Comparison of ENCODE assay signal across 25 cellular contexts in genomic region chr1:92721886-92722285, GRCh38.
"Had no signal": no experiment of that assay in that cellular context is flagged by ENCODE, and none has a peak within 500 bp of the region (broad histone marks: within the 10 kb centered on the region; RNA-seq: fewer than 3 reads in every experiment).

No MANE protein-coding gene starts in this region.

- H3K36me3 ChIP-seq: esophagus squamous epithelium, gastrocnemius medialis, lower lobe of right lung had no signal

- H3K27ac Mint-ChIP-seq: mesothelial cell of epicardium, naive B cell had no signal

- H3K27me3 Mint-ChIP-seq: naive B cell had no signal

- H3K27me3 ChIP-seq: dorsolateral prefrontal cortex, esophagus squamous epithelium, gastrocnemius medialis, heart right ventricle, left lung had no signal

- DNase-seq: dermis blood vessel endothelial cell; dorsolateral prefrontal cortex; effector CD4-positive, alpha-beta T cell; effector memory CD4-positive, alpha-beta T cell; esophagus squamous epithelium; foreskin fibroblast; foreskin melanocyte; gastrocnemius medialis; glutamatergic neuron; head of caudate nucleus; heart right ventricle; hippocampal formation; left cardiac atrium; left lung; left ventricle myocardium superior; lower lobe of right lung; mesenchymal stem cell; mucosa of descending colon; naive B cell had no signal

- H3K4me3 ChIP-seq: coronary artery, dorsolateral prefrontal cortex, esophagus squamous epithelium, gastrocnemius medialis, heart right ventricle, left lung, lower lobe of right lung, mucosa of descending colon had no signal

- H3K4me3 Mint-ChIP-seq: mesothelial cell of epicardium, naive B cell had no signal

- H3K27ac ChIP-seq: coronary artery, dorsolateral prefrontal cortex, esophagus squamous epithelium, gastrocnemius medialis, heart right ventricle, left lung, lower lobe of right lung had no signal

- H3K9me3 ChIP-seq: gastrocnemius medialis, left lung, lower lobe of right lung had no signal

- ATAC-seq: gastrocnemius medialis, heart right ventricle, left cardiac atrium, left lung, left ventricle myocardium superior, lower lobe of right lung, mucosa of descending colon had no signal

- H3K4me1 ChIP-seq: esophagus squamous epithelium, gastrocnemius medialis, heart right ventricle, left lung, lower lobe of right lung had no signal

- FAIRE-seq: colon, endothelial cell of umbilical vein, islet of Langerhans, keratinocyte had no signal

- H3K4me1 Mint-ChIP-seq: mesothelial cell of epicardium had no signal
